ENCODE assay signal across 1 cellular context in the genomic region with DNA sequence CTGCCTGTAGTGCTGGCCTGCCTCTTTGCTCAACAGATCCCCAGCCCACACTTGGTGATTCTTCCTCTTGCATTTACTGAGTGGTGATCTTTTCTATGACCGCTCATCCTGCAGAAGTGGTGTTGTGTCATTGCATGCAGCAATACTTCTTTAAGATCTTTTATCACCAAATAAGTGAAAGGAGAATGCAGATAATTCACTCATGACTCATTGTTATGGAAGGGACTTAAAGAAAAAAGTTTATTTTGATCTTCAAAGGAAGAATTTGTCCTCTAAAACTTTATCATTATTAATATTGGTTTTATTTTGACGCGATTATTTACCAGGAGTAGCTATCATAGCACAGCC.
TF ChIP-seq lines count a peak whose summit lies in the region.

No MANE protein-coding gene starts in this region.

TF ChIP-seq in GM23338, 12 proteins besides CTCF, POLR2A, EP300 and RAD21 (continued from another document):
- TF ChIP-seq ZNF114 (CRISPR knock-in tag; IDR thresholded peaks at IDR 0.05) (no peak), POLR2AphosphoS5 (IDR thresholded peaks at IDR 0.05; ENCODE audit: low read depth) (no peak), EZH2 (IDR thresholded peaks at IDR 0.05; ENCODE audit: low read depth, unreplicated experiment) (no peak)
